In genomic region chr5:115815006-115815692, GRCh38 we compare ENCODE assay signal across 8 cellular contexts. TPM values are rescaled to one million over a fixed set of nuclear protein-coding genes. Genes with fewer than 3 reads are reported as not detected.
DNase-seq lines count a peak whose midpoint lies in the region; FAIRE-seq and TF ChIP-seq lines count a peak whose summit lies in the region.

No MANE protein-coding gene starts in this region.

- no peak overlapping the region for H3K27ac Mint-ChIP-seq in progenitor cell of endocrine pancreas

- no peak for FAIRE-seq in GM12891 (lab: Jason Lieb, UNC)

- H3K4me3 ChIP-seq in Peyer's patch (peak overlapping the region in 3 of 4 donors; percentile 25 to 54 (median 49)), fibroblast of pulmonary artery (replicated peaks; ENCODE audit: low read depth, low read length) (peak overlapping the region; percentile 59)

- no peak overlapping the region for H3K27ac ChIP-seq in Peyer's patch

- peaks cover 4% of the 10 kb centered on the region for H3K36me3 Mint-ChIP-seq in progenitor cell of endocrine pancreas (ENCODE audit: insufficient read depth)

- no peak for TF ChIP-seq POLR2A in Peyer's patch (IDR thresholded peaks at IDR 0.05)
- no peak for TF ChIP-seq POLR2A in GM12891 (IDR thresholded peaks at IDR 0.05; ENCODE audit: low read depth, low read length)

- TF ChIP-seq CTCF in Peyer's patch (IDR thresholded peaks at IDR 0.05) (no peak), fibroblast of pulmonary artery (IDR thresholded peaks at IDR 0.05; ENCODE audit: low read length, missing control alignments) (no peak), progenitor cell of endocrine pancreas (IDR thresholded peaks at IDR 0.05; ENCODE audit: unreplicated experiment) (peak; percentile 27)

- H3K27me3 ChIP-seq in Peyer's patch = peaks cover 0 to 17% of the 10 kb centered on the region in 2 donors

- no peaks in the 10 kb centered on the region for H3K9me3 ChIP-seq in Peyer's patch

- H3K4me3 Mint-ChIP-seq in progenitor cell of endocrine pancreas (ENCODE audit: low read depth) = peak overlapping the region; percentile 96

- H3K36me3 ChIP-seq in Peyer's patch = no peaks in the 10 kb centered on the region

- H3K4me1 Mint-ChIP-seq in progenitor cell of endocrine pancreas (ENCODE audit: low read depth) = peaks cover 16% of the 10 kb centered on the region

- H3K9me3 Mint-ChIP-seq in progenitor cell of endocrine pancreas (ENCODE audit: low read depth) = no peaks in the 10 kb centered on the region

- peaks cover 27% of the 10 kb centered on the region for H3K27me3 Mint-ChIP-seq in progenitor cell of endocrine pancreas

- peak; percentile 16 for DNase-seq in ELR (ENCODE audit: low read depth)
- DNase-seq in Peyer's patch = no peak
- no peak for DNase-seq in fibroblast of pulmonary artery (ENCODE audit: low read depth)
- DNase-seq in progenitor cell of endocrine pancreas (ENCODE audit: low spot score, unreplicated experiment) = no peak
- DNase-seq in RKO (ENCODE audit: low spot score) = no peak
- DNase-seq in cerebellum (ENCODE audit: low spot score) = no peak
- no peak for DNase-seq in GM12891 (ENCODE audit: insufficient read length, low spot score)
- no peak for DNase-seq in AG20443 (ENCODE audit: low spot score)

- peaks cover 0 to 14% (median 0%) of the 10 kb centered on the region in 4 donors for H3K4me1 ChIP-seq in Peyer's patch

TF ChIP-seq in GM12891, 5 proteins besides CTCF, POLR2A, EP300 and RAD21:
- TF ChIP-seq PAX5 (IDR thresholded peaks at IDR 0.05; ENCODE audit: insufficient read depth, low read length, severe bottlenecking) = no peak
- TF ChIP-seq POU2F2 (IDR thresholded peaks at IDR 0.05; ENCODE audit: low read depth, low read length) = no peak
- TF ChIP-seq POLR2AphosphoS5 (IDR thresholded peaks at IDR 0.05; ENCODE audit: low read depth, low read length) = no peak
- no peak for TF ChIP-seq SPI1 (IDR thresholded peaks at IDR 0.05; ENCODE audit: low read depth, low read length)
- TF ChIP-seq TAF1 (IDR thresholded peaks at IDR 0.05; ENCODE audit: low read depth, low read length) = no peak

RNA-seq across cellular contexts. Expression of gene CDO1, which starts 1.3 kb away (rescaled TPM):
- total RNA-seq in Peyer's patch = 10 to 100 TPM in 1 of 4 donors, 1 to 10 TPM in 3; 1.2 to 10.7 (median 3.2) TPM
- 24.6 and 25.1 TPM in 2 replicates for total RNA-seq in progenitor cell of endocrine pancreas
- 63.2 TPM for total RNA-seq in cerebellum
- polyA plus RNA-seq in GM12891 (2012; ENCODE audit: low read depth, missing spikeins) = 0.10 TPM

RNA-seq across cellular contexts. Expression of gene ATG12, which starts 26.2 kb away (rescaled TPM):
- 10 to 100 TPM; 37.1 to 46.1 (median 41.8) TPM for total RNA-seq in Peyer's patch
- total RNA-seq in progenitor cell of endocrine pancreas = 46.7 and 53.9 TPM in 2 replicates
- total RNA-seq in cerebellum = 72.0 TPM
- polyA plus RNA-seq in GM12891 (2012; ENCODE audit: low read depth, missing spikeins) = 47.5 TPM

RNA-seq across cellular contexts. Expression of gene AP3S1, which starts 26.6 kb away (rescaled TPM):
- total RNA-seq in Peyer's patch (100 to 1,000 TPM in 1 of 4 donors, 10 to 100 TPM in 3; 47.2 to 113 (median 77.9) TPM), progenitor cell of endocrine pancreas (60.8 and 65.3 TPM in 2 replicates), cerebellum (92.5 TPM)
- polyA plus RNA-seq in GM12891 (2012; ENCODE audit: low read depth, missing spikeins) = 160 TPM
